Comparison of ENCODE assay signal across 13 cellular contexts in the genomic region with DNA sequence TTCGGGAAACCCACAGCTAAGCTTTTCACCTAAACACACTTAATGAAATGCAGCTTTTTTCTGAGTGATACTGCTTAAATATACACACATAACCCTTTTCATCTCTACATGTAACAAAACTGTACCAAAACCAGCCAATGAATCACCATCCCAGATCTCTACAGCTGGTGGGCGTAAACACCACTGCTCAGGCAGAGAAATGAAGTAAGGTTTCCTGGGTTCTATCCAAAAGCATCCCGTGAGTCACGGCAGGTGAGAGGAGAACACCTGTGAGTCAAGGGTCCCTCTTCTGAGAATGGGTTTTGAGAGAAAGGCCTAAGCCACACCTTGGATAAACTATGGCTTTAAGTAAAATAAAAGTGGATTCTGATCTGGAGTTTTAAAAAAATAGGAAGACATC. TPM values are rescaled to one million over a fixed set of nuclear protein-coding genes. Genes with fewer than 3 reads are reported as not detected.
A peak's percentile ranks its signal among the peaks of the same experiment; 100 is the strongest.
DNase-seq lines count a peak whose midpoint lies in the region; ATAC-seq and TF ChIP-seq lines count a peak whose summit lies in the region.
"Had no signal": no experiment of that assay in that cellular context is flagged by ENCODE, and none has a peak within 500 bp of the region (broad histone marks: within the 10 kb centered on the region; RNA-seq: fewer than 3 reads in every experiment).

No MANE protein-coding gene starts in this region.

- in situ Hi-C loops in transverse colon (cut with MboI; ENCODE audit: low pct_ligation_motif_present in 1 of 4, low pct_unique_long_range_greater_than_20kb in 1 of 4, low sequenced_read_pairs in 3 of 4) = loop anchor here (10.0 kb wide), 2 partner anchors 95 to 355 kb away; no protein-coding TSS in a partner anchor

- no peaks in the 10 kb centered on the region for H3K36me3 Mint-ChIP-seq in activated T-cell treated with anti-CD3 and anti-CD28 coated beads, Interleukin-2, amount 50 U/mL, for 72 hours (ENCODE audit: insufficient read depth in 2 of 2)
- no peaks in the 10 kb centered on the region for H3K36me3 Mint-ChIP-seq in stimulated activated effector memory CD8-positive, alpha-beta T cell treated with anti-CD3 and anti-CD28 coated beads, Interleukin-12 subunit alpha, Interleukin-12 subunit beta, amount 100 ng/mL, for 72 hours
- H3K36me3 Mint-ChIP-seq: naive B cell had no signal

- TF ChIP-seq EP300 in transverse colon (IDR thresholded peaks at IDR 0.05; ENCODE audit: low read depth) = no peak

- DNase-seq in activated CD4-positive, CD25-positive, alpha-beta regulatory T cell treated with anti-CD3 and anti-CD28 coated beads, Interleukin-2, amount 50 U/mL, for 16 hours (ENCODE audit: low read depth, low spot score) = peak; percentile 10
- no peak for DNase-seq in activated CD4-positive, CD25-positive, alpha-beta regulatory T cell treated with anti-CD3 and anti-CD28 coated beads, Interleukin-2, amount 50 U/mL, for 72 hours
- DNase-seq in activated T-cell treated with anti-CD3 and anti-CD28 coated beads, Interleukin-2, amount 50 U/mL, for 72 hours = peak; percentile 43 to 83
- DNase-seq in right lobe of liver = no peak
- no peak for DNase-seq in stimulated activated effector memory CD8-positive, alpha-beta T cell treated with anti-CD3 and anti-CD28 coated beads, Interleukin-12 subunit alpha, Interleukin-12 subunit beta, amount 100 ng/mL, for 72 hours (ENCODE audit: low spot score in 2 of 2)
- DNase-seq in transverse colon = no peak
- no peak for DNase-seq in hippocampal formation (lab: John Stamatoyannopoulos, UW)
- DNase-seq in GOT3 (lab: John Stamatoyannopoulos, UW) = no peak
- DNase-seq: ACHN, brain microvascular endothelial cell, heart left ventricle, naive B cell, T-helper 17 cell had no signal

- peak overlapping the region; percentile 11 to 87 for H3K4me3 Mint-ChIP-seq in activated T-cell treated with anti-CD3 and anti-CD28 coated beads, Interleukin-2, amount 50 U/mL, for 72 hours
- H3K4me3 Mint-ChIP-seq in stimulated activated effector memory CD8-positive, alpha-beta T cell treated with anti-CD3 and anti-CD28 coated beads, Interleukin-12 subunit alpha, Interleukin-12 subunit beta, amount 100 ng/mL, for 72 hours = no peak overlapping the region
- H3K4me3 Mint-ChIP-seq: naive B cell, T-helper 17 cell had no signal

- peaks cover 43% of the 10 kb centered on the region for H3K4me1 Mint-ChIP-seq in activated T-cell treated with anti-CD3 and anti-CD28 coated beads, Interleukin-2, amount 50 U/mL, for 72 hours (ENCODE audit: low read depth)
- peaks cover 23% of the 10 kb centered on the region for H3K4me1 Mint-ChIP-seq in stimulated activated effector memory CD8-positive, alpha-beta T cell treated with anti-CD3 and anti-CD28 coated beads, Interleukin-12 subunit alpha, Interleukin-12 subunit beta, amount 100 ng/mL, for 72 hours

- H3K9me3 ChIP-seq in right lobe of liver (no peaks in the 10 kb centered on the region), transverse colon (no peaks in the 10 kb centered on the region)
- H3K9me3 ChIP-seq: heart left ventricle had no signal

- no peaks in the 10 kb centered on the region for H3K27me3 ChIP-seq in right lobe of liver
- H3K27me3 ChIP-seq in transverse colon = peaks cover 11% of the 10 kb centered on the region
- H3K27me3 ChIP-seq: brain microvascular endothelial cell had no signal

- intact Hi-C loops in right lobe of liver (cut with DNase I) (no loop called here), transverse colon (cut with DNase I; ENCODE audit: low total_unique reads) (loop anchor here (5.0 to 10.0 kb wide), 2 partner anchors 95 to 357 kb away; no protein-coding TSS in a partner anchor)

- peak overlapping the region; percentile 93 to 98 (median 96) for H3K27ac ChIP-seq in right lobe of liver
- H3K27ac ChIP-seq in transverse colon = no peak overlapping the region
- H3K27ac ChIP-seq: brain microvascular endothelial cell, heart left ventricle had no signal

- 37% methylated on average over 4 of the region's 4 CpGs for WGBS in right lobe of liver (ENCODE audit: insufficient coverage, low coverage, low lambda C conversion rate, missing lambda C conversion rate)
- 49% methylated on average over 4 of the region's 4 CpGs; no CpG with 5 or more reads in 1 of the 2 donors for WGBS in transverse colon (ENCODE audit: low coverage in 1 of 2), 2 donors

- peak overlapping the region; percentile 79 for H3K27ac Mint-ChIP-seq in activated T-cell treated with anti-CD3 and anti-CD28 coated beads, Interleukin-2, amount 50 U/mL, for 72 hours
- no peak overlapping the region for H3K27ac Mint-ChIP-seq in stimulated activated effector memory CD8-positive, alpha-beta T cell treated with anti-CD3 and anti-CD28 coated beads, Interleukin-12 subunit alpha, Interleukin-12 subunit beta, amount 100 ng/mL, for 72 hours
- H3K27ac Mint-ChIP-seq: naive B cell, T-helper 17 cell had no signal

- TF ChIP-seq POLR2A in right lobe of liver (IDR thresholded peaks at IDR 0.05) (peak; percentile 45), transverse colon (IDR thresholded peaks at IDR 0.05) (no peak)

- ATAC-seq in activated T-cell treated with anti-CD3 and anti-CD28 coated beads, Interleukin-2, amount 50 U/mL, for 72 hours (replicated peaks in 1 of 2) = peak; percentile 79 to 80
- peak in 1 of 4 donors; percentile 29 for ATAC-seq in right lobe of liver
- peak; percentile 71 for ATAC-seq in stimulated activated effector memory CD8-positive, alpha-beta T cell treated with anti-CD3 and anti-CD28 coated beads, Interleukin-12 subunit alpha, Interleukin-12 subunit beta, amount 100 ng/mL, for 72 hours
- ATAC-seq: heart left ventricle, T-helper 17 cell had no signal

- H3K4me1 ChIP-seq in right lobe of liver = peaks cover 0 to 31% (median 0%) of the 10 kb centered on the region in 4 donors
- peaks cover 0 to 7% (median 5%) of the 10 kb centered on the region in 4 donors for H3K4me1 ChIP-seq in transverse colon

- TF ChIP-seq CTCF in right lobe of liver (IDR thresholded peaks at IDR 0.05) (no peak), transverse colon (IDR thresholded peaks at IDR 0.05) (no peak)

- H3K9me3 Mint-ChIP-seq in activated T-cell treated with anti-CD3 and anti-CD28 coated beads, Interleukin-2, amount 50 U/mL, for 72 hours = no peaks in the 10 kb centered on the region
- no peaks in the 10 kb centered on the region for H3K9me3 Mint-ChIP-seq in stimulated activated effector memory CD8-positive, alpha-beta T cell treated with anti-CD3 and anti-CD28 coated beads, Interleukin-12 subunit alpha, Interleukin-12 subunit beta, amount 100 ng/mL, for 72 hours
- H3K9me3 Mint-ChIP-seq: naive B cell had no signal

- H3K4me3 ChIP-seq in right lobe of liver (peak overlapping the region; percentile 73 to 83 (median 82)), transverse colon (no peak overlapping the region)
- H3K4me3 ChIP-seq: heart left ventricle had no signal

- H3K27me3 Mint-ChIP-seq in activated T-cell treated with anti-CD3 and anti-CD28 coated beads, Interleukin-2, amount 50 U/mL, for 72 hours (ENCODE audit: low read depth) = peaks cover 46% of the 10 kb centered on the region

- H3K36me3 ChIP-seq in right lobe of liver = no peaks in the 10 kb centered on the region
- no peaks in the 10 kb centered on the region for H3K36me3 ChIP-seq in transverse colon
- H3K36me3 ChIP-seq: brain microvascular endothelial cell, heart left ventricle had no signal

RNA-seq across cellular contexts. Expression of a gene that starts 2.6 kb away (rescaled TPM):
- total RNA-seq in activated T-cell treated with anti-CD3 and anti-CD28 coated beads, Interleukin-2, amount 50 U/mL, for 72 hours = 10 to 100 TPM in 1 of 2 donors, 1 to 10 TPM in 1; 1.6 to 12.3 TPM
- total RNA-seq in right lobe of liver = 100 to 1,000 TPM in 5 of 6 experiments, 10 to 100 TPM in 1; 79.9 to 241 (median 135) TPM
- under 1 TPM in 3 of 4 donors, not detected in 1; 0.37 to 0.95 (median 0.82) TPM for total RNA-seq in transverse colon
- total RNA-seq: T-helper 17 cell had no signal

Comparison
In these comparisons a context has a peak if more than half of its experiments do, and no peak if none do; other contexts are left out.
1. DNase-seq: peak in activated CD4-positive, CD25-positive, alpha-beta regulatory T cell treated with anti-CD3 and anti-CD28 coated beads, Interleukin-2, amount 50 U/mL, for 16 hours (single experiment) and activated T-cell treated with anti-CD3 and anti-CD28 coated beads, Interleukin-2, amount 50 U/mL, for 72 hours (2 of 2); none in activated CD4-positive, CD25-positive, alpha-beta regulatory T cell treated with anti-CD3 and anti-CD28 coated beads, Interleukin-2, amount 50 U/mL, for 72 hours (single experiment), right lobe of liver (0 of 3), stimulated activated effector memory CD8-positive, alpha-beta T cell treated with anti-CD3 and anti-CD28 coated beads, Interleukin-12 subunit alpha, Interleukin-12 subunit beta, amount 100 ng/mL, for 72 hours (0 of 2), transverse colon (single experiment), hippocampal formation (0 of 2) and GOT3 (single experiment).
2. H3K27ac ChIP-seq: peak in right lobe of liver (3 of 3); none in transverse colon (0 of 4).
3. H3K4me3 ChIP-seq: peak in right lobe of liver (3 of 3); none in transverse colon (0 of 4).
4. RNA of a gene that starts 2.6 kb away (total RNA-seq): 79.9 to 241 TPM in right lobe of liver; 1.6 to 12.3 TPM in activated T-cell treated with anti-CD3 and anti-CD28 coated beads, Interleukin-2, amount 50 U/mL, for 72 hours and 0.37 to 0.95 TPM in transverse colon; every median in the first group is over 4 times any median in the second.